Comparison of ENCODE assay signal across 1 cellular context in the genomic region with DNA sequence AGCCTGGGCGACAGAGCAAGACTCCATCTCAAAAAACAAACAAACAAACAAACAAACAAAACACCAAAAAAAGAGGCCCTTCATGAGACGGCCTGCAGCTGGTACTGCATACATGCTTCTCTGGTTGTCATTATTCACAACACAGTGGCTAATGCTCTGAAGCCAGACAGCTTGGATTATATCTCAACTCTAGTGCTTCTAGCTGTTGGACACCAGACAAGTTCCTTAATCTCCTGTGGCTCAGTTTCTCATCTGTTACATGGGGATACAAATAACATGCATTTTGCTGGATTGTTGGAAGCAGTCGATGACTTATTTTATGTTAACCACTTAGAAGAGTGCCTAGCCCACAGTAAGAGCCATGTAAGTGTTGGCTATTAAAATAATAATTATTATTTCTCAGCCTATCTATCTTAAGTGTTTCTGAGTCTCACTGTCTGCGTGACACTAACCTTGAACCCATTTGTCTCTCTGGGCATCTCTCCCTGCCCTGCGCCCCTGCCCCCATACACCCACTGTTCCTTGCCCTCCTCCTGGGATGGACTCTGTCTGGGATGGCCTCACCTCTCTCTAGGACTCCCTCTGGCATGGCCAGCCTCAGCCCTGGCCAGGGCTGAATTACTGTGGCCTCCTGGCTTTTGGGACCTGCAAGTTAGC.
TF ChIP-seq lines count a peak whose summit lies in the region.

No MANE protein-coding gene starts in this region.

TF ChIP-seq in IMR-90, 13 proteins besides CTCF, POLR2A, EP300 and RAD21 (continued from another document):
- TF ChIP-seq RCOR1 (IDR thresholded peaks at IDR 0.05; ENCODE audit: insufficient replicate concordance, low read length) (no peak), SMC3 (IDR thresholded peaks at IDR 0.05; ENCODE audit: low read depth, low read length) (no peak), BHLHE40 (IDR thresholded peaks at IDR 0.05; ENCODE audit: low read depth, low read length) (no peak), CEBPB (IDR thresholded peaks at IDR 0.05; ENCODE audit: low read depth, low read length) (no peak), CHD1 (IDR thresholded peaks at IDR 0.05; ENCODE audit: low read depth, low read length) (no peak), MAZ (IDR thresholded peaks at IDR 0.05; ENCODE audit: borderline replicate concordance, low read depth, low read length) (no peak), NFE2L2 (IDR thresholded peaks at IDR 0.05; ENCODE audit: low read depth, low read length) (no peak), FOS (IDR thresholded peaks at IDR 0.05; ENCODE audit: low read depth, low read length) (no peak), RFX5 (IDR thresholded peaks at IDR 0.05; ENCODE audit: low read depth, low read length) (no peak)
- TF ChIP-seq, protein P1, sequence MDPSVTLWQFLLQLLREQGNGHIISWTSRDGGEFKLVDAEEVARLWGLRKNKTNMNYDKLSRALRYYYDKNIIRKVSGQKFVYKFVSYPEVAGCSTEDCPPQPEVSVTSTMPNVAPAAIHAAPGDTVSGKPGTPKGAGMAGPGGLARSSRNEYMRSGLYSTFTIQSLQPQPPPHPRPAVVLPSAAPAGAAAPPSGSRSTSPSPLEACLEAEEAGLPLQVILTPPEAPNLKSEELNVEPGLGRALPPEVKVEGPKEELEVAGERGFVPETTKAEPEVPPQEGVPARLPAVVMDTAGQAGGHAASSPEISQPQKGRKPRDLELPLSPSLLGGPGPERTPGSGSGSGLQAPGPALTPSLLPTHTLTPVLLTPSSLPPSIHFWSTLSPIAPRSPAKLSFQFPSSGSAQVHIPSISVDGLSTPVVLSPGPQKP (IDR thresholded peaks at IDR 0.05; ENCODE audit: borderline replicate concordance, low read depth, low read length) = no peak
- TF ChIP-seq, protein P2, sequence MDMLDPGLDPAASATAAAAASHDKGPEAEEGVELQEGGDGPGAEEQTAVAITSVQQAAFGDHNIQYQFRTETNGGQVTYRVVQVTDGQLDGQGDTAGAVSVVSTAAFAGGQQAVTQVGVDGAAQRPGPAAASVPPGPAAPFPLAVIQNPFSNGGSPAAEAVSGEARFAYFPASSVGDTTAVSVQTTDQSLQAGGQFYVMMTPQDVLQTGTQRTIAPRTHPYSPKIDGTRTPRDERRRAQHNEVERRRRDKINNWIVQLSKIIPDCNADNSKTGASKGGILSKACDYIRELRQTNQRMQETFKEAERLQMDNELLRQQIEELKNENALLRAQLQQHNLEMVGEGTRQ (IDR thresholded peaks at IDR 0.05; ENCODE audit: low read depth, low read length) = no peak
